Comparison of ENCODE assay signal across 8 cellular contexts in genomic region chr20:52783769-52784168, GRCh38.
DNase-seq lines count a peak whose midpoint lies in the region; TF ChIP-seq lines count a peak whose summit lies in the region.
"Had no signal": no experiment of that assay in that cellular context is flagged by ENCODE, and none has a peak within 500 bp of the region (broad histone marks: within the 10 kb centered on the region; RNA-seq: fewer than 3 reads in every experiment).

No MANE protein-coding gene starts in this region.

- no peaks in the 10 kb centered on the region for H3K27me3 Mint-ChIP-seq in activated naive CD4-positive, alpha-beta T cell treated with anti-CD3 and anti-CD28 coated beads, Interleukin-2, amount 10 ng/mL, durations not matched to agents 7 days and 5 days

- peak; percentile 34 for TF ChIP-seq CTCF in retinal pigment epithelial cell (conservative IDR thresholded peaks at IDR 0.05; ENCODE audit: low read depth, low read length)

- H3K36me3 Mint-ChIP-seq in activated naive CD4-positive, alpha-beta T cell treated with anti-CD3 and anti-CD28 coated beads, Interleukin-2, amount 10 ng/mL, durations not matched to agents 7 days and 5 days: no peaks in the 10 kb centered on the region

- no peaks in the 10 kb centered on the region for H3K9me3 Mint-ChIP-seq in activated naive CD4-positive, alpha-beta T cell treated with anti-CD3 and anti-CD28 coated beads, Interleukin-2, amount 10 ng/mL, durations not matched to agents 7 days and 5 days

- CTCF ChIA-PET in activated naive CD4-positive, alpha-beta T cell treated with anti-CD3 and anti-CD28 coated beads, Interleukin-2, amount 10 ng/mL, durations not matched to agents 7 days and 5 days (lab: Charles Lee): no interaction called here

- H3K4me3 Mint-ChIP-seq in activated naive CD4-positive, alpha-beta T cell treated with anti-CD3 and anti-CD28 coated beads, Interleukin-2, amount 10 ng/mL, durations not matched to agents 7 days and 5 days: no peak overlapping the region

- no peak overlapping the region for H3K4me3 ChIP-seq in retinal pigment epithelial cell (ENCODE audit: low read length)

- H3K27ac Mint-ChIP-seq in activated naive CD4-positive, alpha-beta T cell treated with anti-CD3 and anti-CD28 coated beads, Interleukin-2, amount 10 ng/mL, durations not matched to agents 7 days and 5 days: no peak overlapping the region

- DNase-seq in ELF-1 (ENCODE audit: low read depth, low spot score) (peak; percentile 1), HT1080 (ENCODE audit: low read depth) (peak; percentile 37), retinal pigment epithelial cell (ENCODE audit: low read depth) (no peak), DMS79 (lab: John Stamatoyannopoulos, UW) (no peak), midbrain (lab: John Stamatoyannopoulos, UW) (no peak), NCI-H2081 treated with DMSO at 0.1 percent for 48 hours (lab: John Stamatoyannopoulos, UW) (no peak)
- peak; percentile 29 for DNase-seq in activated naive CD4-positive, alpha-beta T cell treated with anti-CD3 and anti-CD28 coated beads, Interleukin-2, amount 10 ng/mL, durations not matched to agents 7 days and 5 days
- DNase-seq: amniotic stem cell had no signal

- H3K4me1 Mint-ChIP-seq in activated naive CD4-positive, alpha-beta T cell treated with anti-CD3 and anti-CD28 coated beads, Interleukin-2, amount 10 ng/mL, durations not matched to agents 7 days and 5 days: no peaks in the 10 kb centered on the region

Comparison
In these comparisons a context has a peak if more than half of its experiments do, and no peak if none do; other contexts are left out.
1. DNase-seq: peak in ELF-1 (single experiment), HT1080 (single experiment) and activated naive CD4-positive, alpha-beta T cell treated with anti-CD3 and anti-CD28 coated beads, Interleukin-2, amount 10 ng/mL, durations not matched to agents 7 days and 5 days (single experiment); none in retinal pigment epithelial cell (single experiment), DMS79 (single experiment), midbrain (single experiment) and NCI-H2081 treated with DMSO at 0.1 percent for 48 hours (single experiment).